ENCODE assay signal across 8 cellular contexts in genomic region chr4:2220016-2220620, GRCh38. TPM values are rescaled to one million over a fixed set of nuclear protein-coding genes. Genes with fewer than 3 reads are reported as not detected.
DNase-seq lines count a peak whose midpoint lies in the region; ATAC-seq and TF ChIP-seq lines count a peak whose summit lies in the region.

No MANE protein-coding gene starts in this region.

- H3K27ac ChIP-seq in mammary epithelial cell (ENCODE audit: insufficient read depth, low read depth, low read length), result no peak overlapping the region

- POLR2A ChIA-PET in WTC11 (lab: Charles Lee), result interaction anchor here (1.1 kb wide), 1 partner anchor 22 kb away, joined by 5 read pairs; the partner anchor contains the start of genes HAUS3 and POLN

- H3K36me3 ChIP-seq in mammary epithelial cell (ENCODE audit: insufficient read depth, low read length), result no peaks in the 10 kb centered on the region

- H3K27ac Mint-ChIP-seq in CD14-positive monocyte (peak overlapping the region in 1 of 7 donors; percentile 39), WTC11 (no peak overlapping the region)

- H3K36me3 Mint-ChIP-seq in CD14-positive monocyte (peaks cover 15 to 22% of the 10 kb centered on the region in 2 donors), WTC11 (no peaks in the 10 kb centered on the region; the same call in 1 of the 2 replicates)

- peaks cover 4% of the 10 kb centered on the region for H4K20me1 ChIP-seq in mammary epithelial cell (ENCODE audit: insufficient read depth, low read length)

- H3K9me3 Mint-ChIP-seq in CD14-positive monocyte, result no peaks in the 10 kb centered on the region
- no peaks in the 10 kb centered on the region for H3K9me3 Mint-ChIP-seq in WTC11

- no peak overlapping the region for H3K4me2 ChIP-seq in mammary epithelial cell (ENCODE audit: insufficient read depth, low read depth, low read length)

- H3K27me3 Mint-ChIP-seq in CD14-positive monocyte (ENCODE audit: low read depth in 3 of 3), result peaks cover 0 to 3% (median 0%) of the 10 kb centered on the region in 3 donors
- peaks cover 87% of the 10 kb centered on the region for H3K27me3 Mint-ChIP-seq in WTC11 (ENCODE audit: low read depth)

- H3K27me3 ChIP-seq in mammary epithelial cell (ENCODE audit: insufficient read depth, low read length), result peaks cover 19% of the 10 kb centered on the region

- dilution Hi-C loops in mammary epithelial cell (cut with HindIII; ENCODE audit: low sequenced_read_pairs), result no loop called here

- intact Hi-C loops in CD14-positive monocyte (cut with micrococcal nuclease) (loop anchor here (5.0 kb wide), 1 partner anchor 222 kb away; no protein-coding TSS in a partner anchor), mammary epithelial cell (cut with micrococcal nuclease) (loop anchor here (1.0 kb wide), 3 partner anchors 134 to 242 kb away; no protein-coding TSS in a partner anchor)

- peak; percentile 63 for DNase-seq in CD14-positive monocyte (ENCODE audit: low spot score)
- DNase-seq in NCI-H2107 (lab: John Stamatoyannopoulos, UW), result peak; percentile 59
- DNase-seq in WTC11 (ENCODE audit: low spot score), result peak; percentile 86
- peak; percentile 58 for DNase-seq in mammary epithelial cell
- DNase-seq in islet precursor cell, result peak; percentile 83
- peak; percentile 60 to 62 for DNase-seq in stimulated activated CD4-positive, alpha-beta T cell treated with anti-CD3 and anti-CD28 coated beads, Interleukin-1b, Interleukin-23, amount 100 ng/mL, for 1 hour (ENCODE audit: low read depth in 2 of 2)

- no TSS peak for BruUV-seq in mammary epithelial cell (replicated peaks; lab: Mats Ljungman, UMichigan)

- H3K9ac ChIP-seq in mammary epithelial cell (ENCODE audit: insufficient read depth, low read length), result no peak overlapping the region

- ATAC-seq in GM21717 (IDR thresholded peaks at IDR 0.05; ENCODE audit: unreplicated experiment) (peak; percentile 61), WTC11 (peak; percentile 67), HG03025 (IDR thresholded peaks at IDR 0.05; ENCODE audit: low FRiP score, unreplicated experiment) (no peak)

- peaks cover 13% of the 10 kb centered on the region for H3K4me1 ChIP-seq in mammary epithelial cell (ENCODE audit: insufficient read depth, low read length)

- H3K9me3 ChIP-seq in mammary epithelial cell (replicated peaks; ENCODE audit: insufficient read depth, low read length), result no peaks in the 10 kb centered on the region

- H3K4me3 Mint-ChIP-seq in CD14-positive monocyte (peak overlapping the region in 1 of 2 donors; percentile 56), WTC11 (no peak overlapping the region)

- 7% methylated on average over 9 of the region's 10 CpGs for WGBS in mammary epithelial cell (ENCODE audit: low coverage, missing lambda C conversion rate)

- H3K4me3 ChIP-seq in mammary epithelial cell (replicated peaks in 1 of 3; ENCODE audit: insufficient read depth in 1 of 3, low read depth in 2 of 3, low read length in 3 of 3), result no peak overlapping the region

- no peaks in the 10 kb centered on the region for H3K79me2 ChIP-seq in mammary epithelial cell (ENCODE audit: insufficient read depth, low read length)

- peak; percentile 91 for TF ChIP-seq CTCF in CD14-positive monocyte (IDR thresholded peaks at IDR 0.05)
- peak; percentile 78 for TF ChIP-seq CTCF in WTC11 (IDR thresholded peaks at IDR 0.05)
- peak; percentile 96 for TF ChIP-seq CTCF in mammary epithelial cell (conservative IDR thresholded peaks at IDR 0.05 in 1 of 2, IDR thresholded peaks at IDR 0.05 in 1 of 2; ENCODE audit: extremely low read depth in 1 of 2, insufficient read depth in 1 of 2, low read depth in 1 of 2, low read length in 2 of 2)

- H3K4me1 Mint-ChIP-seq in CD14-positive monocyte (peaks cover 5% of the 10 kb centered on the region), WTC11 (peaks cover 48% of the 10 kb centered on the region)

- no peak overlapping the region for H2AFZ ChIP-seq in mammary epithelial cell (ENCODE audit: low read depth, low read length)

- in situ Hi-C loops in mammary epithelial cell (cut with MboI; ENCODE audit: low sequenced_read_pairs in 2 of 2), result loop anchor here in 1 of 2 donors (10.0 kb wide), 1 partner anchor 225 kb away; no protein-coding TSS in a partner anchor

- CTCF ChIA-PET in WTC11 (lab: Charles Lee) (interaction anchor here (0.5 to 5.8 kb wide), 70 partner anchors 8 to 466 kb away, joined by 3 to 50 read pairs (median 4); partner anchors contain the start of genes CFAP99, HAUS3, MXD4 and NELFA), mammary epithelial cell (lab: Charles Lee; ENCODE audit: low non-redundant PET) (interaction anchor here (0.6 to 0.7 kb wide), 4 partner anchors 91 to 1072 kb away, joined by 3 to 7 read pairs (median 4); no protein-coding TSS in a partner anchor)

TF ChIP-seq in WTC11, 78 proteins besides CTCF, POLR2A, EP300 and RAD21:
- no peak for TF ChIP-seq E2F4 (CRISPR knock-in tag; IDR thresholded peaks at IDR 0.05; ENCODE audit: borderline replicate concordance, low read depth)
- no peak for TF ChIP-seq JUN (CRISPR knock-in tag; IDR thresholded peaks at IDR 0.05)
- TF ChIP-seq ETV6 (CRISPR knock-in tag; IDR thresholded peaks at IDR 0.05), result peak; percentile 41; the same call in 1 of the 2 replicates
- TF ChIP-seq NFYB (CRISPR knock-in tag; conservative IDR thresholded peaks at IDR 0.05; ENCODE audit: low read depth), result no peak
- no peak for TF ChIP-seq IRF2 (CRISPR knock-in tag; IDR thresholded peaks at IDR 0.05; ENCODE audit: borderline replicate concordance, low read depth)
- no peak for TF ChIP-seq CBFB (CRISPR knock-in tag; IDR thresholded peaks at IDR 0.05; ENCODE audit: low read depth)
- no peak for TF ChIP-seq TP53 (CRISPR knock-in tag; IDR thresholded peaks at IDR 0.05)
- TF ChIP-seq MXD4 (CRISPR knock-in tag; IDR thresholded peaks at IDR 0.05; ENCODE audit: borderline replicate concordance), result no peak
- no peak for TF ChIP-seq PREB (CRISPR knock-in tag; IDR thresholded peaks at IDR 0.05; ENCODE audit: borderline replicate concordance)
- no peak for TF ChIP-seq ZNF317 (CRISPR knock-in tag; IDR thresholded peaks at IDR 0.05; ENCODE audit: borderline replicate concordance, low read depth)
- TF ChIP-seq TEAD1 (CRISPR knock-in tag; IDR thresholded peaks at IDR 0.05), result 0 out of 2 replicates have a peak, but pooled peaks have one; percentile 15

RNA-seq across cellular contexts. Expression of gene HAUS3, which starts 21.8 kb away (rescaled TPM):
- 1 to 10 TPM; 4.4 to 5.0 TPM for polyA plus RNA-seq in CD14-positive monocyte
- 11.9 to 14.7 TPM (median 12.4 TPM) in 3 replicates for total RNA-seq in WTC11 (2021)
- total RNA-seq in mammary epithelial cell, result 10 to 100 TPM in 1 of 2 donors, 1 to 10 TPM in 1; 9.2 to 12.8 TPM
- polyA plus RNA-seq in mammary epithelial cell, result 4.2 TPM
- polyA minus RNA-seq in mammary epithelial cell, result 3.5 TPM

RNA-seq across cellular contexts. Expression of gene POLN, which starts 21.8 kb away (rescaled TPM):
- polyA plus RNA-seq in CD14-positive monocyte (under 1 TPM; 0.08 to 0.33 TPM), mammary epithelial cell (0.18 TPM)
- total RNA-seq in WTC11 (2021) (2.5 to 3.5 TPM (median 2.8 TPM) in 3 replicates), mammary epithelial cell (under 1 TPM; 0.42 to 0.83 TPM)
- polyA minus RNA-seq in mammary epithelial cell, result not detected

RNA-seq across cellular contexts. Expression of gene MXD4, which starts 41.8 kb away (rescaled TPM):
- 10 to 100 TPM; 24.5 to 35.9 TPM for polyA plus RNA-seq in CD14-positive monocyte
- 17.7 to 22.7 TPM (median 20.4 TPM) in 3 replicates for total RNA-seq in WTC11 (2021)
- total RNA-seq in mammary epithelial cell, result 10 to 100 TPM; 26.0 to 36.8 TPM
- polyA plus RNA-seq in mammary epithelial cell, result 17.8 TPM
- polyA minus RNA-seq in mammary epithelial cell, result 12.4 TPM
